ENCODE assay signal across 19 cellular contexts in the genomic region with DNA sequence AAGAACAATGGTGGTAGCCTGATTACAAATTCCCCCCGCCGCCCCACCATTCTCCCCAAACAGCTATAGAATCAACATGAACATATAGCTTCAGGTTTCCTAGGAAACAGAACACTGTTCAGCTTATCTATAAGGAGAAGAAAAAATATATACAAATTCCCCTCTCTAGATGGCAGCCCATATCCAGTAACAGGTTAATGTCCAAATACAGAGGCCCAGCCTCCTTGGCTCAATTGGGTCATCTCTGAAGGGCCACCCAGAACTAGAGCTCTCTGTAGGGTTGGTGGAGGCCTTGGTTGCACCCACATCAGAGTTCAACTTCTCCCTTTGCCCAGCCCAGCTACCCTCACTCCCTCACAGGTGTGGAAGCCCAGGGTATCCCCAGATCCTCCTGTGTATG.
DNase-seq lines count a peak whose midpoint lies in the region; ATAC-seq, FAIRE-seq and TF ChIP-seq lines count a peak whose summit lies in the region.
"Had no signal": no experiment of that assay in that cellular context is flagged by ENCODE, and none has a peak within 500 bp of the region (broad histone marks: within the 10 kb centered on the region; RNA-seq: fewer than 3 reads in every experiment).

No MANE protein-coding gene starts in this region.

- H3K4me3 ChIP-seq in BE2C (ENCODE audit: low read depth, low read length), result no peak overlapping the region
- H3K4me3 ChIP-seq in PC-3 (ENCODE audit: low read length), result no peak overlapping the region
- H3K4me3 ChIP-seq in small intestine (ENCODE audit: low read depth in 1 of 2, low read length in 2 of 2), result no peak overlapping the region
- H3K4me3 ChIP-seq: GM23338 had no signal

- no peaks in the 10 kb centered on the region for H3K9me2 ChIP-seq in PC-3 (replicated peaks; ENCODE audit: low read length)

- H3K36me3 ChIP-seq in BE2C (no peaks in the 10 kb centered on the region), PC-3 (ENCODE audit: low read depth, low read length) (no peaks in the 10 kb centered on the region), small intestine (ENCODE audit: control insufficient read depth in 2 of 2, insufficient read depth in 2 of 2, low read length in 2 of 2) (no peaks in the 10 kb centered on the region)

- POLR2A ChIA-PET in PC-3 (lab: Charles Lee; ENCODE audit: unreplicated experiment), result no interaction called here

- H3K9ac ChIP-seq in PC-3 (ENCODE audit: low read length), result no peak overlapping the region

- no peak overlapping the region for H2AFZ ChIP-seq in PC-3 (ENCODE audit: low read length)
- H2AFZ ChIP-seq: GM23338 had no signal

- WGBS in small intestine, 3 donors, result 94 to 100% (median 98%) methylated on average over 2 of the region's 2 CpGs

- CTCF ChIA-PET in PC-3 (lab: Charles Lee), result interaction anchor here (0.6 kb wide), 1 partner anchor 84 kb away, joined by 4 read pairs; no protein-coding TSS in a partner anchor

- no peaks in the 10 kb centered on the region for H3F3A ChIP-seq in PC-3 (ENCODE audit: low read length, unreplicated experiment)

- H3K27ac ChIP-seq in PC-3 (ENCODE audit: low read length) (no peak overlapping the region), small intestine (ENCODE audit: low read depth in 1 of 2, low read length in 1 of 2) (no peak overlapping the region)

- no peak for FAIRE-seq in small intestine (lab: Jason Lieb, UNC)
- FAIRE-seq: D721Med had no signal

- no peak for TF ChIP-seq POLR2A in GM18505 (IDR thresholded peaks at IDR 0.05; ENCODE audit: borderline replicate concordance, extremely low read depth, insufficient read depth, insufficient read length)

- H3K4me2 ChIP-seq in PC-3 (ENCODE audit: low read length), result no peak overlapping the region
- H3K4me2 ChIP-seq: GM23338 had no signal

- no peaks in the 10 kb centered on the region for H4K20me1 ChIP-seq in PC-3 (ENCODE audit: low read length)

- no peaks in the 10 kb centered on the region for H3K4me1 ChIP-seq in BE2C
- H3K4me1 ChIP-seq in PC-3 (ENCODE audit: insufficient read depth, low read length), result no peaks in the 10 kb centered on the region
- no peaks in the 10 kb centered on the region for H3K4me1 ChIP-seq in small intestine (ENCODE audit: control insufficient read depth in 2 of 2, insufficient read depth in 1 of 2, low read depth in 1 of 2, low read length in 1 of 2)

- DNase-seq in BE2C (no peak), COLO829 (ENCODE audit: low spot score) (peak; percentile 39), PC-3 (no peak), left lobe of liver (ENCODE audit: low spot score) (no peak), small intestine (no peak)
- DNase-seq: CD8-positive, alpha-beta T cell; DMS79; KBM-7; MM.1S; NCI-H1930; NCI-H2171; NCI-H446 treated with DMSO at 0.1 percent for 48 hours; SHP77 had no signal

- H3K9me3 ChIP-seq in BE2C, result no peaks in the 10 kb centered on the region
- H3K9me3 ChIP-seq in PC-3 (ENCODE audit: low read length), result no peaks in the 10 kb centered on the region
- no peaks in the 10 kb centered on the region for H3K9me3 ChIP-seq in small intestine (ENCODE audit: control insufficient read depth, low read depth)

- H3K79me2 ChIP-seq in PC-3 (ENCODE audit: low read length), result no peaks in the 10 kb centered on the region

- ATAC-seq in PC-3, result no peak
- peak; percentile 52 for ATAC-seq in left lobe of liver
- no peak for ATAC-seq in GM18505 (IDR thresholded peaks at IDR 0.05; ENCODE audit: unreplicated experiment)
- ATAC-seq in GM21576 (IDR thresholded peaks at IDR 0.05; ENCODE audit: unreplicated experiment), result no peak
- ATAC-seq in GM21619 (IDR thresholded peaks at IDR 0.05; ENCODE audit: unreplicated experiment), result no peak
- ATAC-seq: CD8-positive, alpha-beta T cell; GM23338; Panc1 had no signal

- TF ChIP-seq CTCF in BE2C (IDR thresholded peaks at IDR 0.05; ENCODE audit: low read depth, low read length) (0 out of 2 replicates have a peak, but pooled peaks have one; percentile 7), PC-3 (conservative IDR thresholded peaks at IDR 0.05; ENCODE audit: low read depth, low read length) (peak; percentile 22; the same call in 1 of the 2 replicates)

- BruUV-seq in PC-3 (replicated peaks; lab: Mats Ljungman, UMichigan), result no TSS peak

- H3K27me3 ChIP-seq in BE2C, result no peaks in the 10 kb centered on the region
- peaks cover 25% of the 10 kb centered on the region for H3K27me3 ChIP-seq in PC-3 (ENCODE audit: low read length)
- H3K27me3 ChIP-seq in small intestine (ENCODE audit: control insufficient read depth in 2 of 2, insufficient read depth in 2 of 2, low read length in 2 of 2), result no peaks in the 10 kb centered on the region

- intact Hi-C loops in PC-3 (cut with micrococcal nuclease), result no loop called here
